In the genomic region with DNA sequence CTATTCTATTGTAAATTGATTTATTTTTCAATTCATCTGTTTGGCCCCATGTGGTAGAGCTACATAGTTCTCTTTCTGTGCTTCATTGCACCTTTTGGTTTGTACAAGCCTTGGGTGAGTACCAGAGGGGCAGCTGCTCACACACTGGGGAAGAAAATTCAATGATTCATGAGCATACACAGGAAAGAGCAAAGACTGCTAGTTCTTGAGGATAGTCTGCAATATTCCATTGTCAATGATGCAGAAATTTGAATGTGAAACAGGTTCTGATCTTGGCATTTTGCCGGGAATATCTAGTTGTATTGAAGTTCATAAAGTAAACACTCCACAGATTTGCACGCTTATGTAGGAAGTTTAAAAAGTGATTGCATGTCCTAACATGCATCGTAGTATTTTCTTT, we compare ENCODE assay signal across 19 cellular contexts.
DNase-seq lines count a peak whose midpoint lies in the region; ATAC-seq and TF ChIP-seq lines count a peak whose summit lies in the region.
"Had no signal": no experiment of that assay in that cellular context is flagged by ENCODE, and none has a peak within 500 bp of the region (broad histone marks: within the 10 kb centered on the region; RNA-seq: fewer than 3 reads in every experiment).

No MANE protein-coding gene starts in this region.

- dilution Hi-C loops in mammary epithelial cell (cut with HindIII; ENCODE audit: low sequenced_read_pairs), result no loop called here

- TF ChIP-seq CTCF in astrocyte of the cerebellum (IDR thresholded peaks at IDR 0.05; ENCODE audit: low read depth, low read length, missing control alignments) (no peak), mammary epithelial cell (conservative IDR thresholded peaks at IDR 0.05 in 1 of 2, IDR thresholded peaks at IDR 0.05 in 1 of 2; ENCODE audit: extremely low read depth in 1 of 2, insufficient read depth in 1 of 2, low read depth in 1 of 2, low read length in 2 of 2) (no peak)

- in situ Hi-C loops in astrocyte of the cerebellum (cut with HindIII; ENCODE audit: low sequenced_read_pairs) (no loop called here), mammary epithelial cell (cut with MboI; ENCODE audit: low sequenced_read_pairs in 2 of 2) (no loop called here)

- no peaks in the 10 kb centered on the region for H3K36me3 ChIP-seq in mammary epithelial cell (ENCODE audit: insufficient read depth, low read length)
- H3K36me3 ChIP-seq: ascending aorta, neutrophil, uterus had no signal

- H3K4me3 ChIP-seq in astrocyte of the cerebellum (ENCODE audit: low read depth, low read length) (no peak overlapping the region), mammary epithelial cell (replicated peaks in 1 of 3; ENCODE audit: insufficient read depth in 1 of 3, low read depth in 2 of 3, low read length in 3 of 3) (no peak overlapping the region)
- H3K4me3 ChIP-seq: A549, ascending aorta, coronary artery, uterus had no signal

- CTCF ChIA-PET in mammary epithelial cell (lab: Charles Lee; ENCODE audit: low non-redundant PET), result no interaction called here

- intact Hi-C loops in mammary epithelial cell (cut with micrococcal nuclease), result no loop called here

- no peaks in the 10 kb centered on the region for H3K27me3 ChIP-seq in mammary epithelial cell (ENCODE audit: insufficient read depth, low read length)
- H3K27me3 ChIP-seq: ascending aorta, foreskin keratinocyte, neutrophil, uterus had no signal

- BruUV-seq in mammary epithelial cell (replicated peaks; lab: Mats Ljungman, UMichigan), result no TSS peak

- no peak overlapping the region for H2AFZ ChIP-seq in mammary epithelial cell (ENCODE audit: low read depth, low read length)

- H4K20me1 ChIP-seq in mammary epithelial cell (ENCODE audit: insufficient read depth, low read length), result no peaks in the 10 kb centered on the region

- no peak for ATAC-seq in HG03280 (IDR thresholded peaks at IDR 0.05; ENCODE audit: unreplicated experiment)
- ATAC-seq: A549, foreskin keratinocyte, Panc1, sciatic nerve had no signal

- no peak overlapping the region for H3K27ac ChIP-seq in mammary epithelial cell (ENCODE audit: insufficient read depth, low read depth, low read length)
- H3K27ac ChIP-seq: A549, ascending aorta, coronary artery, foreskin keratinocyte, neutrophil, uterus had no signal

- H3K4me1 ChIP-seq in mammary epithelial cell (ENCODE audit: insufficient read depth, low read length), result no peaks in the 10 kb centered on the region
- H3K4me1 ChIP-seq: A549, ascending aorta, uterus had no signal

- H3K9ac ChIP-seq in mammary epithelial cell (ENCODE audit: insufficient read depth, low read length), result no peak overlapping the region

- 92% methylated on average over 3 of the region's 3 CpGs for WGBS in mammary epithelial cell (ENCODE audit: low coverage, missing lambda C conversion rate)

- H3K79me2 ChIP-seq in mammary epithelial cell (ENCODE audit: insufficient read depth, low read length), result no peaks in the 10 kb centered on the region

- no peaks in the 10 kb centered on the region for H3K9me3 ChIP-seq in mammary epithelial cell (replicated peaks; ENCODE audit: insufficient read depth, low read length)
- H3K9me3 ChIP-seq: A549, ascending aorta, neutrophil, uterus had no signal

- H3K4me2 ChIP-seq in mammary epithelial cell (ENCODE audit: insufficient read depth, low read depth, low read length), result no peak overlapping the region
- H3K4me2 ChIP-seq: A549 had no signal

- peak; percentile 86 for DNase-seq in DMS153 (lab: John Stamatoyannopoulos, UW)
- peak; percentile 98 for DNase-seq in NCI-H146 treated with DMSO at 0.1 percent for 48 hours (lab: John Stamatoyannopoulos, UW; ENCODE audit: unreplicated experiment)
- peak; percentile 92 for DNase-seq in NCI-H345 treated with DMSO at 0.1 percent for 48 hours (lab: John Stamatoyannopoulos, UW; ENCODE audit: unreplicated experiment)
- DNase-seq in astrocyte of the cerebellum (ENCODE audit: low read depth), result peak; percentile 65
- DNase-seq in mammary epithelial cell, result no peak
- DNase-seq in stimulated activated CD4-positive, alpha-beta T cell treated with anti-CD3 and anti-CD28 coated beads, Interleukin-4, amount 100 ng/mL, for 1 hour, result no peak
- no peak for DNase-seq in NCI-H82 (lab: John Stamatoyannopoulos, UW)
- DNase-seq: activated CD4-positive, alpha-beta T cell treated with anti-CD3 and anti-CD28 coated beads for 48 hours; foreskin keratinocyte; NCI-H524; stimulated activated CD4-positive, alpha-beta T cell treated with anti-CD3 and anti-CD28 coated beads, Interleukin-1b, Interleukin-23, amount 100 ng/mL, for 48 hours; uterus had no signal

Comparison
In these comparisons a context has a peak if more than half of its experiments do, and no peak if none do; other contexts are left out.
1. DNase-seq: peak in DMS153 (single experiment), NCI-H146 treated with DMSO at 0.1 percent for 48 hours (single experiment), NCI-H345 treated with DMSO at 0.1 percent for 48 hours (single experiment) and astrocyte of the cerebellum (single experiment); none in mammary epithelial cell (single experiment), stimulated activated CD4-positive, alpha-beta T cell treated with anti-CD3 and anti-CD28 coated beads, Interleukin-4, amount 100 ng/mL, for 1 hour (single experiment) and NCI-H82 (single experiment).